ENCODE assay signal across 12 cellular contexts in the genomic region with DNA sequence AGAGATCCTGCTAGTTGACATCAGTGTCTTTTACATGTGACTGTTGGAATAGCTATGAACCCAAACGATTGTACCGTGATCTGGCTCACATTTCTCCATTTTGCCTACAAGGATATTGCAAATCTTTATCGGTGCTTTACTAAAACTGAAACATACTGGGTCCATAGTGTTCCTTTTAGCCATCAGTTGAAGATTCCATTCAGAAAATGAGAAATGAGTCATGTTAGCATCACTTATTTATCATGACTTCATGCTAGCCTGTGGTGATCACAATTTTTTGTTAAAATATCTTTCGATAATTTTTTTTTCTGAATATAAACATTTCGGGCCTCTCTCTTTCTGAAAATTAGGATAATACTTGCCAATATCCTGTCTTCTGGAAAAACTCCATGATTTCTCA.
DNase-seq lines count a peak whose midpoint lies in the region; TF ChIP-seq lines count a peak whose summit lies in the region.
"Had no signal": no experiment of that assay in that cellular context is flagged by ENCODE, and none has a peak within 500 bp of the region (broad histone marks: within the 10 kb centered on the region; RNA-seq: fewer than 3 reads in every experiment).

No MANE protein-coding gene starts in this region.

- WGBS in GM23248 (ENCODE audit: low coverage in 1 of 2, low lambda C conversion rate in 2 of 2, missing lambda C conversion rate in 2 of 2), 2 experiments, result 80 to 81% methylated on average over 5 of the region's 5 CpGs

- DNase-seq in GM23248, result peak; percentile 55
- peak; percentile 31 for DNase-seq in choroid plexus epithelial cell (ENCODE audit: low read depth)
- DNase-seq in iris pigment epithelial cell (ENCODE audit: low read depth), result peak; percentile 28
- DNase-seq in NCI-H345 (lab: John Stamatoyannopoulos, UW), result no peak
- DNase-seq in activated CD4-positive, alpha-beta T cell treated with anti-CD3 and anti-CD28 coated beads, Interleukin-2, amount 50 U/mL, for 1 hour, result no peak
- DNase-seq in effector memory CD4-positive, alpha-beta T cell, result no peak
- DNase-seq: CD8-positive, alpha-beta T cell; COR-L47; H7 had no signal

- H3F3A ChIP-seq in GM23248 (ENCODE audit: insufficient read depth), result peaks cover 20% of the 10 kb centered on the region

- H3K4me3 ChIP-seq in ACC112 (ENCODE audit: low read depth, low read length), result peak overlapping the region; percentile 18; the same call in 1 of the 2 replicates
- no peak overlapping the region for H3K4me3 ChIP-seq in GM23248
- H3K4me3 ChIP-seq in choroid plexus epithelial cell (ENCODE audit: low read depth, low read length), result no peak overlapping the region
- no peak overlapping the region for H3K4me3 ChIP-seq in effector memory CD4-positive, alpha-beta T cell (ENCODE audit: insufficient read depth, low read depth, low read length, poor library complexity, severe bottlenecking)
- H3K4me3 ChIP-seq: GM12878, GM23338 had no signal

- no peak overlapping the region for H2AFZ ChIP-seq in ACC112 (ENCODE audit: low read length, unreplicated experiment)
- H2AFZ ChIP-seq in GM23248, result no peak overlapping the region
- H2AFZ ChIP-seq: GM23338 had no signal

- H3K27me3 ChIP-seq in ACC112 (ENCODE audit: insufficient read depth, low read length) (no peaks in the 10 kb centered on the region), GM23248 (replicated peaks; ENCODE audit: insufficient read depth) (no peaks in the 10 kb centered on the region)
- no peaks in the 10 kb centered on the region for H3K27me3 ChIP-seq in effector memory CD4-positive, alpha-beta T cell (replicated peaks; ENCODE audit: control insufficient read depth, insufficient read depth, low read length, poor library complexity, severe bottlenecking)

- no peaks in the 10 kb centered on the region for H4K20me1 ChIP-seq in GM23248 (ENCODE audit: insufficient read depth)

- no peaks in the 10 kb centered on the region for H3K9me3 ChIP-seq in GM23248 (ENCODE audit: low read depth)
- H3K9me3 ChIP-seq in effector memory CD4-positive, alpha-beta T cell (ENCODE audit: control insufficient read depth, low read length), result no peaks in the 10 kb centered on the region

- H3K9me2 ChIP-seq in GM23248 (ENCODE audit: insufficient read depth), result no peaks in the 10 kb centered on the region

- H3K36me3 ChIP-seq in ACC112 (ENCODE audit: insufficient read depth, low read length) (no peaks in the 10 kb centered on the region), GM23248 (ENCODE audit: low read depth) (no peaks in the 10 kb centered on the region)
- no peaks in the 10 kb centered on the region for H3K36me3 ChIP-seq in effector memory CD4-positive, alpha-beta T cell (ENCODE audit: control insufficient read depth, insufficient read depth, low read length)

- no peak for TF ChIP-seq CTCF in choroid plexus epithelial cell (conservative IDR thresholded peaks at IDR 0.05; ENCODE audit: low read depth, low read length)

- no peak overlapping the region for H3K27ac ChIP-seq in ACC112 (ENCODE audit: low read depth, low read length)
- H3K27ac ChIP-seq in GM23248, result no peak overlapping the region
- H3K27ac ChIP-seq in effector memory CD4-positive, alpha-beta T cell (ENCODE audit: insufficient read depth, low read length, poor library complexity, severe bottlenecking), result no peak overlapping the region

- no peak overlapping the region for H3K4me2 ChIP-seq in GM23248 (ENCODE audit: unreplicated experiment)
- H3K4me2 ChIP-seq: GM23338 had no signal

- no peak overlapping the region for H3K9ac ChIP-seq in GM23248

- H3K79me2 ChIP-seq in ACC112 (ENCODE audit: control insufficient read depth, insufficient read depth, low read length, unreplicated experiment) (no peaks in the 10 kb centered on the region), GM23248 (ENCODE audit: insufficient read depth) (no peaks in the 10 kb centered on the region)

- in situ Hi-C loops in GM23248 (cut with MboI), result no loop called here

- H3K4me1 ChIP-seq in ACC112 (ENCODE audit: control insufficient read depth, insufficient read depth, low read length, unreplicated experiment), result peaks cover 20% of the 10 kb centered on the region
- H3K4me1 ChIP-seq in GM23248 (ENCODE audit: insufficient read depth), result peaks cover 20% of the 10 kb centered on the region
- no peaks in the 10 kb centered on the region for H3K4me1 ChIP-seq in effector memory CD4-positive, alpha-beta T cell (ENCODE audit: control insufficient read depth, insufficient read depth, low read length, poor library complexity, severe bottlenecking)

Comparison
In these comparisons a context has a peak if more than half of its experiments do, and no peak if none do; other contexts are left out.
1. DNase-seq: peak in GM23248 (single experiment), choroid plexus epithelial cell (single experiment) and iris pigment epithelial cell (single experiment); none in NCI-H345 (single experiment), activated CD4-positive, alpha-beta T cell treated with anti-CD3 and anti-CD28 coated beads, Interleukin-2, amount 50 U/mL, for 1 hour (single experiment) and effector memory CD4-positive, alpha-beta T cell (0 of 3).